8 cellular contexts compared by ENCODE assay signal in the genomic region with DNA sequence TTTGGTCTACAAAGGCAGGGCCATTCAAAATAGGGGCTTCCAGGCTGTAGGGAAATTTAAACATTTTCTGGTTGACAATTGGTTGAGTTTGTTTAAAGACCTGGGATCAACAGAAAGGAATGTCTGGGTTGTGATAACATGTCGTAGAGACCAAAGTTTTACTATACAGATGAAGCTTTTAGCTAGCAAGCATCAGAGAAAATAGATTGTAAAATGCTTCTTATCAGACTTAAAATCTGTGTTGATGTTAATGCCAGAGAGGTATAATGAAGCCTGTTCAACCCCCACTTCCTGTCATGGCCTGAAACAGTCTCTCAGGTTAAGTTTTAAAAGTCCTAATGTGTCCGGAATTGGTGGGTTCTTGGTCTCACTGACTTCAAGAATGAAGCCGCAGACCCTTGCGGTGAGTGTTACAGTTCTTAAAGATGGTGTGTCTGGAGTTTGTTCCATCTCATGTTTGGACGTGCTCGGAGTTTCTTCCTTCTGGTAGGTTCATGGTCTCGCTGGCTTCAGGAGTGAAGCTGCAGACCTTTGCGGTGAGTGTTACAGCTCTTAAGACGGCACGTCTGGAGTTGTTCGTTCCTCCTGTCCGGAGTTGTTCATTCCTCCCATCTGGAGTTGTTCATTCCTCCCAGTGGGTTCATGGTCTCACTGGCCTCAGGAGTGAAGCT.
DNase-seq lines count a peak whose midpoint lies in the region; ATAC-seq and TF ChIP-seq lines count a peak whose summit lies in the region.
"Not testable (repeated sequence)": the region's sequence is repeated elsewhere in the genome, so short reads cannot be mapped to it uniquely, and the experiment has no call there.

No MANE protein-coding gene starts in this region.

- not testable (repeated sequence) for H3K27me3 Mint-ChIP-seq in CD8-positive, alpha-beta T cell (ENCODE audit: low read depth); activated CD8-positive, alpha-beta T cell treated with anti-CD3 and anti-CD28 coated beads, Interleukin-2, amount 10 ng/mL, durations not matched to agents 7 days and 5 days (ENCODE audit: low read depth); immature natural killer cell (ENCODE audit: low read depth in 3 of 3); naive thymus-derived CD8-positive, alpha-beta T cell

- peaks cover 40% of the 10 kb centered on the region for H3K4me1 Mint-ChIP-seq in CD8-positive, alpha-beta T cell (ENCODE audit: low read depth)
- H3K4me1 Mint-ChIP-seq in activated CD8-positive, alpha-beta T cell treated with anti-CD3 and anti-CD28 coated beads, Interleukin-2, amount 10 ng/mL, durations not matched to agents 7 days and 5 days (ENCODE audit: low read depth), result peaks cover 38% of the 10 kb centered on the region
- peaks cover 7 to 28% of the 10 kb centered on the region in 2 donors for H3K4me1 Mint-ChIP-seq in immature natural killer cell
- H3K4me1 Mint-ChIP-seq in naive thymus-derived CD8-positive, alpha-beta T cell, result peaks cover 29 to 42% (median 36%) of the 10 kb centered on the region in 4 donors

- not testable (repeated sequence) for TF ChIP-seq CTCF in CD8-positive, alpha-beta T cell (IDR thresholded peaks at IDR 0.05); brain microvascular endothelial cell (IDR thresholded peaks at IDR 0.05; ENCODE audit: low read depth, low read length, missing control alignments)

- H3K27ac ChIP-seq in CD8-positive, alpha-beta T cell (ENCODE audit: low read depth, low read length), result not testable (repeated sequence)
- H3K27ac ChIP-seq in HUES48 (ENCODE audit: low read depth, low read length) (peak overlapping the region; percentile 98), SJSA1 (peak overlapping the region; percentile 90), brain microvascular endothelial cell (peak overlapping the region; percentile 74), skin epidermis (peak overlapping the region in 12 of 21 experiments; percentile 27 to 72 (median 48))

- POLR2A ChIA-PET in CD8-positive, alpha-beta T cell (lab: Charles Lee), result interaction anchor here (1.9 kb wide), 1 partner anchor 330 kb away, joined by 4 read pairs; the partner anchor contains the start of gene IVNS1ABP
- POLR2A ChIA-PET in activated CD8-positive, alpha-beta T cell treated with anti-CD3 and anti-CD28 coated beads, Interleukin-2, amount 10 ng/mL, durations not matched to agents 7 days and 5 days (lab: Charles Lee), result interaction anchor here (1.1 to 3.1 kb wide), 2 partner anchors 10 to 331 kb away, joined by 3 to 11 read pairs; no protein-coding TSS in a partner anchor
- POLR2A ChIA-PET in naive thymus-derived CD8-positive, alpha-beta T cell (lab: Charles Lee), result interaction anchor here (1.2 to 2.1 kb wide), 4 partner anchors 23 to 330 kb away, joined by 3 to 12 read pairs (median 4); partner anchors contain the start of gene IVNS1ABP

- intact Hi-C loops in CD8-positive, alpha-beta T cell (cut with DNase I, micrococcal nuclease), result loop anchor here in 1 of 2 experiments (5.0 kb wide), 2 partner anchors 35 to 85 kb away; no protein-coding TSS in a partner anchor

- not testable (repeated sequence) for H3K9me3 Mint-ChIP-seq in CD8-positive, alpha-beta T cell; naive thymus-derived CD8-positive, alpha-beta T cell
- peaks cover 31% of the 10 kb centered on the region for H3K9me3 Mint-ChIP-seq in activated CD8-positive, alpha-beta T cell treated with anti-CD3 and anti-CD28 coated beads, Interleukin-2, amount 10 ng/mL, durations not matched to agents 7 days and 5 days (ENCODE audit: insufficient read depth)
- peaks cover 0 to 11% (median 3%) of the 10 kb centered on the region in 6 donors for H3K9me3 Mint-ChIP-seq in immature natural killer cell

- H3K4me3 ChIP-seq in CD8-positive, alpha-beta T cell (ENCODE audit: low read depth, low read length); HUES48 (ENCODE audit: low read depth, low read length); SJSA1; brain microvascular endothelial cell (ENCODE audit: low read depth, low read length); skin epidermis: not testable (repeated sequence)

- H3K4me3 Mint-ChIP-seq in CD8-positive, alpha-beta T cell, result peak overlapping the region; percentile 44
- H3K4me3 Mint-ChIP-seq in activated CD8-positive, alpha-beta T cell treated with anti-CD3 and anti-CD28 coated beads, Interleukin-2, amount 10 ng/mL, durations not matched to agents 7 days and 5 days, result peak overlapping the region; percentile 22
- H3K4me3 Mint-ChIP-seq in immature natural killer cell, result peak overlapping the region in 3 of 5 donors; percentile 38 to 52 (median 38)
- H3K4me3 Mint-ChIP-seq in naive thymus-derived CD8-positive, alpha-beta T cell, result peak overlapping the region in 9 of 10 donors; percentile 19 to 75 (median 53)

- H3K27me3 ChIP-seq in CD8-positive, alpha-beta T cell (ENCODE audit: insufficient read depth, low read length); HUES48 (ENCODE audit: control insufficient read depth, insufficient read depth, low read length); SJSA1 (replicated peaks); brain microvascular endothelial cell (replicated peaks): not testable (repeated sequence)

- not testable (repeated sequence) for H3K9me3 ChIP-seq in CD8-positive, alpha-beta T cell (ENCODE audit: low read length); SJSA1 (replicated peaks)
- peaks cover 30% of the 10 kb centered on the region for H3K9me3 ChIP-seq in HUES48 (ENCODE audit: control insufficient read depth, insufficient read depth, low read length)

- not testable (repeated sequence) for H3K36me3 ChIP-seq in CD8-positive, alpha-beta T cell (ENCODE audit: insufficient read depth, low read length); HUES48 (ENCODE audit: control insufficient read depth, insufficient read depth, low read length); SJSA1; brain microvascular endothelial cell (replicated peaks)

- peaks cover 21% of the 10 kb centered on the region for H3K4me1 ChIP-seq in CD8-positive, alpha-beta T cell (ENCODE audit: insufficient read depth, low read length)
- H3K4me1 ChIP-seq in HUES48 (ENCODE audit: control insufficient read depth, insufficient read depth, low read length) (peaks cover 29% of the 10 kb centered on the region), SJSA1 (replicated peaks) (peaks cover 38% of the 10 kb centered on the region)

- in situ Hi-C loops in brain microvascular endothelial cell (cut with HindIII; ENCODE audit: low pct_ligation_motif_present, low sequenced_read_pairs), result not testable (repeated sequence)

- peak overlapping the region; percentile 88 for H3K27ac Mint-ChIP-seq in CD8-positive, alpha-beta T cell
- peak overlapping the region; percentile 82 for H3K27ac Mint-ChIP-seq in activated CD8-positive, alpha-beta T cell treated with anti-CD3 and anti-CD28 coated beads, Interleukin-2, amount 10 ng/mL, durations not matched to agents 7 days and 5 days
- H3K27ac Mint-ChIP-seq in immature natural killer cell, result peak overlapping the region in 3 of 6 donors; percentile 17 to 77 (median 68)
- peak overlapping the region; percentile 61 to 93 (median 84) for H3K27ac Mint-ChIP-seq in naive thymus-derived CD8-positive, alpha-beta T cell

- H3K36me3 Mint-ChIP-seq in CD8-positive, alpha-beta T cell; immature natural killer cell; naive thymus-derived CD8-positive, alpha-beta T cell: not testable (repeated sequence)
- peaks cover 32% of the 10 kb centered on the region for H3K36me3 Mint-ChIP-seq in activated CD8-positive, alpha-beta T cell treated with anti-CD3 and anti-CD28 coated beads, Interleukin-2, amount 10 ng/mL, durations not matched to agents 7 days and 5 days (ENCODE audit: low read depth)

- peak in 1 of 7 experiments; percentile 55 for DNase-seq in CD8-positive, alpha-beta T cell
- DNase-seq in SJSA1 (ENCODE audit: low read depth in 1 of 2, low spot score in 2 of 2) (peak in 1 of 2 experiments; percentile 39), brain microvascular endothelial cell (peak; percentile 11), immature natural killer cell (peak in 2 of 3 donors; percentile 3 to 17)
- DNase-seq in activated CD8-positive, alpha-beta T cell treated with anti-CD3 and anti-CD28 coated beads, Interleukin-2, amount 10 ng/mL, durations not matched to agents 7 days and 5 days, result not testable (repeated sequence)
- peak in 4 of 10 donors; percentile 10 to 46 (median 38) for DNase-seq in naive thymus-derived CD8-positive, alpha-beta T cell

- CTCF ChIA-PET in CD8-positive, alpha-beta T cell (lab: Charles Lee), result interaction anchor here (0.6 to 1.3 kb wide), 2 partner anchors 22 to 106 kb away, joined by 4 to 5 read pairs; no protein-coding TSS in a partner anchor
- CTCF ChIA-PET in activated CD8-positive, alpha-beta T cell treated with anti-CD3 and anti-CD28 coated beads, Interleukin-2, amount 10 ng/mL, durations not matched to agents 7 days and 5 days (lab: Charles Lee), result interaction anchor here (0.8 to 2.6 kb wide), 6 partner anchors 11 to 88 kb away, joined by 3 to 14 read pairs (median 6); no protein-coding TSS in a partner anchor

- not testable (repeated sequence) for ATAC-seq in CD8-positive, alpha-beta T cell
- peak; percentile 60 for ATAC-seq in activated CD8-positive, alpha-beta T cell treated with anti-CD3 and anti-CD28 coated beads, Interleukin-2, amount 10 ng/mL, durations not matched to agents 7 days and 5 days
- ATAC-seq in naive thymus-derived CD8-positive, alpha-beta T cell, result peak; percentile 78 to 81

- not testable (repeated sequence) for H3K9ac ChIP-seq in HUES48 (ENCODE audit: low read depth, low read length)
